In the genomic region with DNA sequence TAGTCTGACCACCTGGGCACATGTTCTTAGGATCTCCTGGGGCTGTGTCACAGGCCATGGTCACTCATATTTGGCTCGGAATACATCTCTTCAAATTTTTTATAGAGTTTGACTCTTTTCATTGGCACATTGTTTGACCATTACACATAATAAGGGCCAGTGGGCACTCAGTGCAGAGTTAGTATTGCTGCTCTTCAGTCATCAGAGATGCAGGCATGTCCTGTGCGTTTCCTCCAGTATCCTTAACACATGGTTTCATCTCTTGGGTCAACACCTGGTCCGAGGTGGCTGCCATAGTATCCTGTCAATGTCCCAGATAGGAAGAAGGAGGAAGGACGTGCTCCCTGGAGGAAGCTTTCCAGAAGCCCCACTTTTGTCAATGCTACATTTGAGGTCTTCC, we compare ENCODE assay signal across 1 cellular context.
TF ChIP-seq lines count a peak whose summit lies in the region.

No MANE protein-coding gene starts in this region.

TF ChIP-seq in GM12878, 131 proteins besides CTCF, POLR2A, EP300 and RAD21 (continued from another document):
- TF ChIP-seq, protein P1, sequence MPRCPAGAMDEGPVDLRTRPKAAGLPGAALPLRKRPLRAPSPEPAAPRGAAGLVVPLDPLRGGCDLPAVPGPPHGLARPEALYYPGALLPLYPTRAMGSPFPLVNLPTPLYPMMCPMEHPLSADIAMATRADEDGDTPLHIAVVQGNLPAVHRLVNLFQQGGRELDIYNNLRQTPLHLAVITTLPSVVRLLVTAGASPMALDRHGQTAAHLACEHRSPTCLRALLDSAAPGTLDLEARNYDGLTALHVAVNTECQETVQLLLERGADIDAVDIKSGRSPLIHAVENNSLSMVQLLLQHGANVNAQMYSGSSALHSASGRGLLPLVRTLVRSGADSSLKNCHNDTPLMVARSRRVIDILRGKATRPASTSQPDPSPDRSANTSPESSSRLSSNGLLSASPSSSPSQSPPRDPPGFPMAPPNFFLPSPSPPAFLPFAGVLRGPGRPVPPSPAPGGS (IDR thresholded peaks at IDR 0.05; ENCODE audit: borderline replicate concordance, insufficient read depth, low read depth, low read length, poor library complexity, severe bottlenecking): peak; percentile 89
- TF ChIP-seq ZNF24 (IDR thresholded peaks at IDR 0.05): no peak
- TF ChIP-seq SIN3A (IDR thresholded peaks at IDR 0.05; ENCODE audit: low read depth, low read length): no peak
- no peak for TF ChIP-seq SRF (IDR thresholded peaks at IDR 0.05; ENCODE audit: low read depth in 2 of 2, low read length in 2 of 2)
- TF ChIP-seq TAF1 (IDR thresholded peaks at IDR 0.05; ENCODE audit: borderline replicate concordance, low read depth, low read length): no peak
- TF ChIP-seq YBX1 (IDR thresholded peaks at IDR 0.05): no peak
- no peak for TF ChIP-seq TCF12 (IDR thresholded peaks at IDR 0.05; ENCODE audit: low read depth, low read length)
- peak; percentile 42 for TF ChIP-seq PBX3 (IDR thresholded peaks at IDR 0.05; ENCODE audit: insufficient replicate concordance, low read depth, low read length)
- no peak for TF ChIP-seq NBN (IDR thresholded peaks at IDR 0.05)
- TF ChIP-seq MEF2A (IDR thresholded peaks at IDR 0.05; ENCODE audit: insufficient read depth, low read depth, low read length): no peak
- TF ChIP-seq BHLHE40 (IDR thresholded peaks at IDR 0.05; ENCODE audit: borderline replicate concordance in 1 of 2, low read depth in 2 of 2, low read length in 1 of 2): no peak
